ENCODE assay signal across 8 cellular contexts in the genomic region with DNA sequence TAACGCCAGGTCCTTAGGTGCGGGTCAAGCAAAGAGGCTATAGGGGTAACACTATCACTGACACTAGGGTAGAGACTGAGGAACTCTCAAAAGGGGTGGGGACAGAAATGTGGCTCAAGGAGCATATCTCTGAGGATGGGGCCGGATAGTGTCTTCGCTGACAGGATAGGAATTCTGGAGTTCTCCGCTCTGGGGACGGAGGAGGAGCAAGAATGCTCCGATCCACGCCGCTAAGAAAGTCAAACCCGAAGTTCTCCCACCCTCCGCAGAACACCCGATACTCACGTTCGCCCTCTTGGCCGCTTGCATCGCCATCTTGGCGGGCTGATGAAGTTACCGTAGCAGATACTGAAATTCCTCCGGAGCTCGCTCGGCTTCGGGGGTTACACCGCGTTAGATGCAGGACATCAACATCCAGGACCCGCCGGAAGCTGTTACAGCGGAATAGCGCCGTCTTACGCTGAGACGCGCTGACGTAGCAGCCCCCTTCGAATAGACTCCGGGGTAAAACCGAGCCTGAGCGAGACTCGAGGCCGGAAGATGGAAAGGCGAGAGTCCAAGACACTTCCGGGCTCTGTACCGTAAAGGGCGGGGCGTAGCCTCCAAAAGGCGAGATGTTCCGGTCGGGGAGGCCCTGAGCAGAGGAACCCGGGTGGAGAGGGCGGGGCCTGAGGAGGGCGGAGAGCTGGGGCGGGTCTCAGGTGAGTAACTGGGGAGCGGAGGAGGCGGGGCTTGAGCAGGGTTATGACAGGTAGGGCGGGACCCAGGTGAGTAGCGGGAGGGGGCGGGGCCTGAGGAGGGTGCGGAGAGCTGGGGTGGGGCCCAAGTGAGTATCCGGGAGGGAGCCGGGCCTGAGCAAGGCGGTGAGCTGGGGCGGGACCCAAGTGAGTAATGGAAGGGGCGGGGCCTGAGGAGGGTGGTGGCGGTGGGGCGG. TPM values are rescaled to one million over a fixed set of nuclear protein-coding genes. Genes with fewer than 3 reads are reported as not detected.
DNase-seq lines count a peak whose midpoint lies in the region; ATAC-seq and TF ChIP-seq lines count a peak whose summit lies in the region.

A gene with protein sequence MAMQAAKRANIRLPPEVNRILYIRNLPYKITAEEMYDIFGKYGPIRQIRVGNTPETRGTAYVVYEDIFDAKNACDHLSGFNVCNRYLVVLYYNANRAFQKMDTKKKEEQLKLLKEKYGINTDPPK (minus strand): TSS at position 412 of the 934 bp plus-strand sequence. CDS start 97 bp downstream, at position 315.

- H3K27ac ChIP-seq in angular gyrus (ENCODE audit: low read depth, low read length), result peak within 1 kb of the TSS; percentile 90
- H3K27ac ChIP-seq in left ventricle myocardium inferior (replicated peaks), result peak within 1 kb of the TSS; percentile 93

- DNase-seq in NCI-H187 (lab: John Stamatoyannopoulos, UW) (peak; percentile 99 to 100), T-helper 2 cell (peak; percentile 99 to 100 (median 99)), left ventricle myocardium inferior (peak; percentile 97), progenitor cell of endocrine pancreas (ENCODE audit: low spot score, unreplicated experiment) (peak; percentile 100), ureter (ENCODE audit: low spot score) (peak; percentile 100)

- no peaks in the 10 kb centered on the region for H3K27me3 Mint-ChIP-seq in progenitor cell of endocrine pancreas

- intact Hi-C loops in left ventricle myocardium inferior (cut with micrococcal nuclease), result no loop called here

- H3K4me1 Mint-ChIP-seq in progenitor cell of endocrine pancreas (ENCODE audit: low read depth), result peaks cover 20% of the 10 kb centered on the region

- H3K36me3 ChIP-seq in left ventricle myocardium inferior, result peaks cover 41% of the 10 kb centered on the region

- peak within 1 kb of the TSS; percentile 98 for H3K4me3 Mint-ChIP-seq in progenitor cell of endocrine pancreas (ENCODE audit: low read depth)

- H3K4me3 ChIP-seq in left ventricle myocardium inferior, result peak within 1 kb of the TSS; percentile 91

- H3K27me3 ChIP-seq in left ventricle myocardium inferior (ENCODE audit: low read depth), result no peaks in the 10 kb centered on the region

- TF ChIP-seq CTCF in left ventricle myocardium inferior (IDR thresholded peaks at IDR 0.05; ENCODE audit: borderline replicate concordance) (peak; percentile 7), progenitor cell of endocrine pancreas (IDR thresholded peaks at IDR 0.05; ENCODE audit: unreplicated experiment) (no peak)

- H3K9me3 ChIP-seq in left ventricle myocardium inferior (replicated peaks), result no peaks in the 10 kb centered on the region

- H3K4me1 ChIP-seq in left ventricle myocardium inferior, result peaks cover 33% of the 10 kb centered on the region

- H3K27ac Mint-ChIP-seq in progenitor cell of endocrine pancreas, result peak within 1 kb of the TSS; percentile 97

- peak; percentile 92 for ATAC-seq in GM18498 (IDR thresholded peaks at IDR 0.05; ENCODE audit: unreplicated experiment)
- ATAC-seq in HG02938 (IDR thresholded peaks at IDR 0.05; ENCODE audit: unreplicated experiment), result peak; percentile 91

- H3K9me3 Mint-ChIP-seq in progenitor cell of endocrine pancreas (ENCODE audit: low read depth), result no peaks in the 10 kb centered on the region

- H3K36me3 Mint-ChIP-seq in progenitor cell of endocrine pancreas (ENCODE audit: insufficient read depth), result peaks cover 18% of the 10 kb centered on the region

RNA-seq across cellular contexts. Expression of the gene that starts here (rescaled TPM):
- total RNA-seq in left ventricle myocardium inferior, result 59.7 TPM
- 93.3 and 101 TPM in 2 replicates for total RNA-seq in progenitor cell of endocrine pancreas
- total RNA-seq in ureter, result 70.5 TPM

Comparison
In these comparisons a context has a peak if more than half of its experiments do, and no peak if none do; other contexts are left out.
1. Peak in every context shown above with its lines: DNase-seq, ATAC-seq, H3K4me3 ChIP-seq and H3K27ac ChIP-seq.